10 cellular contexts compared by ENCODE assay signal in genomic region chr3:20930034-20930433, GRCh38.
DNase-seq lines count a peak whose midpoint lies in the region; ATAC-seq and TF ChIP-seq lines count a peak whose summit lies in the region.
"Had no signal": no experiment of that assay in that cellular context is flagged by ENCODE, and none has a peak within 500 bp of the region (broad histone marks: within the 10 kb centered on the region; RNA-seq: fewer than 3 reads in every experiment).

No MANE protein-coding gene starts in this region.

- no peak overlapping the region for H3K4me3 ChIP-seq in adipocyte (ENCODE audit: low read length)
- H3K4me3 ChIP-seq in ascending aorta = no peak overlapping the region
- H3K4me3 ChIP-seq: SK-N-MC had no signal

- H3K36me3 ChIP-seq in adipocyte (ENCODE audit: control insufficient read depth, insufficient read depth, low read length, severe bottlenecking) (no peaks in the 10 kb centered on the region), ascending aorta (no peaks in the 10 kb centered on the region)

- H3K27me3 ChIP-seq in adipocyte (replicated peaks; ENCODE audit: control insufficient read depth, insufficient read depth, low read length) (no peaks in the 10 kb centered on the region), ascending aorta (no peaks in the 10 kb centered on the region)

- no peaks in the 10 kb centered on the region for H3K9me3 ChIP-seq in adipocyte (ENCODE audit: control insufficient read depth, low read length)
- no peaks in the 10 kb centered on the region for H3K9me3 ChIP-seq in ascending aorta

- DNase-seq in EH (ENCODE audit: low read depth) (peak; percentile 16), HuH-7 (ENCODE audit: low spot score) (peak; percentile 40), adipocyte (ENCODE audit: low read depth) (peak; percentile 29), left lobe of liver (ENCODE audit: low spot score) (peak; percentile 46), COLO668 (lab: John Stamatoyannopoulos, UW; ENCODE audit: unreplicated experiment) (no peak), ascending aorta (ENCODE audit: low spot score in 2 of 2) (no peak)
- DNase-seq: stimulated activated CD4-positive, alpha-beta T cell treated with anti-CD3 and anti-CD28 coated beads, Interleukin-2, amount 100 ng/mL, for 24 hours had no signal

- H3K4me1 ChIP-seq in adipocyte (ENCODE audit: control insufficient read depth, insufficient read depth, low read length) = no peaks in the 10 kb centered on the region
- H3K4me1 ChIP-seq in ascending aorta = no peaks in the 10 kb centered on the region

- ATAC-seq in left lobe of liver (peak; percentile 92), HG02852 (IDR thresholded peaks at IDR 0.05; ENCODE audit: unreplicated experiment) (no peak), HG03521 (IDR thresholded peaks at IDR 0.05; ENCODE audit: unreplicated experiment) (no peak)

- intact Hi-C loops in ascending aorta (cut with DNase I) = no loop called here

- H3K27ac ChIP-seq in ascending aorta = no peak overlapping the region
- H3K27ac ChIP-seq: SK-N-MC had no signal

- peak in 1 of 3 experiments; percentile 5 for TF ChIP-seq CTCF in ascending aorta (IDR thresholded peaks at IDR 0.05)

- no peak overlapping the region for H3K9ac ChIP-seq in adipocyte (ENCODE audit: low read length)

Comparison
In these comparisons a context has a peak if more than half of its experiments do, and no peak if none do; other contexts are left out.
1. DNase-seq: peak in EH (single experiment), HuH-7 (single experiment), adipocyte (single experiment) and left lobe of liver (single experiment); none in COLO668 (single experiment) and ascending aorta (0 of 2).